Comparison of ENCODE assay signal across 32 cellular contexts in the genomic region with DNA sequence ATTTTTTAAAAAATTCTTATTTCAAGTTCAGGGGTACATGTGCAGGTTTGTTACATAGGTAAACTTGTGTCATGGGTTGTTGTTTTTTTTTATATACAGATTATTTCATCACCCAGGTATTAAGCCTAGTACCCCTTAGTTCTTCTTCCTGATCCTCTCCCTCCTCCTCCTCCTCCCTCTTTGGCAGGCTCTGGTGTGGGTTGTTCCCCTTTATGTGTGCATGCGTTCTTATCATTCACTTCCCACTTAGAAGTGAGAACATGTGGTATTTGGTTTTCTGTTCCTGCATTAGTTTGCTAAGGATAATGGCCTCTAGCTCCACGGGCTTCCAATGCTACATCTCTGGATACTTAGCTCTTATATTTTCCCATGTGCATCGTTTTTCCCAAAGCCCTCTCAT.
"Had no signal": no experiment of that assay in that cellular context is flagged by ENCODE, and none has a peak within 500 bp of the region (broad histone marks: within the 10 kb centered on the region; RNA-seq: fewer than 3 reads in every experiment).

No MANE protein-coding gene starts in this region.

- H3K36me3 ChIP-seq: adrenal gland, brain microvascular endothelial cell, breast epithelium had no signal

- DNase-seq: activated B cell treated with CpG ODN at 0.5 μM for 24 hours; activated CD4-positive, alpha-beta memory T cell treated with anti-CD3 and anti-CD28 coated beads for 36 hours; activated CD4-positive, alpha-beta T cell treated with anti-CD3 and anti-CD28 coated beads for 4 hours; activated CD4-positive, alpha-beta T cell treated with anti-CD3 and anti-CD28 coated beads, Interleukin-2, amount 10 ng/mL, durations not matched to agents 24 days and 14 days; activated CD4-positive, alpha-beta T cell treated with anti-CD3 and anti-CD28 coated beads, Interleukin-2, amount 50 U/mL, for 1 hour; activated CD4-positive, alpha-beta T cell treated with anti-CD3 and anti-CD28 coated beads, Interleukin-2, amount 50 U/mL, for 4 hours; activated CD4-positive, CD25-positive, alpha-beta regulatory T cell treated with anti-CD3 and anti-CD28 coated beads, Interleukin-2, amount 50 U/mL, for 72 hours; activated CD8-positive, alpha-beta memory T cell treated with anti-CD3 and anti-CD28 coated beads, Interleukin-2, amount 50 U/mL, for 4 hours; activated CD8-positive, alpha-beta T cell treated with anti-CD3 and anti-CD28 coated beads for 36 hours; activated effector memory CD4-positive, alpha-beta T cell treated with anti-CD3 and anti-CD28 coated beads, Interleukin-2, amount 50 U/mL, for 16 hours; activated gamma-delta T cell treated with Interleukin-2 at 50 U/mL for 16 hours; activated naive CD4-positive, alpha-beta T cell; activated naive CD4-positive, alpha-beta T cell treated with anti-CD3 and anti-CD28 coated beads for 36 hours; activated naive CD4-positive, alpha-beta T cell treated with anti-CD3 and anti-CD28 coated beads, Interleukin-2, amount 50 U/mL, for 16 hours; activated naive CD8-positive, alpha-beta T cell treated with anti-CD3 and anti-CD28 coated beads for 36 hours; activated T-cell treated with anti-CD3 and anti-CD28 coated beads for 4 hours; activated T-cell treated with anti-CD3 and anti-CD28 coated beads, Interleukin-2, amount 50 U/mL, for 1 hour; activated T-cell treated with anti-CD3 and anti-CD28 coated beads, Interleukin-2, amount 50 U/mL, for 4 hours; activated T-cell treated with anti-CD3 and anti-CD28 coated beads, Interleukin-2, amount 50 U/mL, for 72 hours; adrenal gland; amniotic stem cell; aorta; body of pancreas; brain microvascular endothelial cell; central memory CD4-positive, alpha-beta T cell; T-helper 1 cell; T-helper 2 cell; T-helper 9 cell had no signal

- H3K9me3 ChIP-seq: adrenal gland, body of pancreas, breast epithelium had no signal

- H3K27me3 ChIP-seq: adrenal gland, body of pancreas, brain microvascular endothelial cell, breast epithelium had no signal

- H3K4me1 ChIP-seq: adrenal gland, body of pancreas, breast epithelium had no signal

- H3K27ac ChIP-seq: adrenal gland, body of pancreas, brain microvascular endothelial cell, breast epithelium, VCaP had no signal

- H3K4me3 ChIP-seq: adrenal gland, body of pancreas, breast epithelium had no signal

- ATAC-seq: activated CD8-positive, alpha-beta T cell treated with anti-CD3 and anti-CD28 coated beads for 36 hours; activated naive CD4-positive, alpha-beta T cell treated with anti-CD3 and anti-CD28 coated beads, Interleukin-2, amount 50 U/mL, for 72 hours; activated T-cell treated with anti-CD3 and anti-CD28 coated beads, Interleukin-2, amount 50 U/mL, for 4 hours; activated T-cell treated with anti-CD3 and anti-CD28 coated beads, Interleukin-2, amount 50 U/mL, for 72 hours; activated T-helper 17 cell treated with anti-CD3 and anti-CD28 coated beads, Interleukin-2, amount 50 U/mL, for 72 hours; body of pancreas had no signal
